ENCODE assay signal across 33 cellular contexts in genomic region chr2:15929861-15930260, GRCh38.
"Had no signal": no experiment of that assay in that cellular context is flagged by ENCODE, and none has a peak within 500 bp of the region (broad histone marks: within the 10 kb centered on the region; RNA-seq: fewer than 3 reads in every experiment).

No MANE protein-coding gene starts in this region.

- DNase-seq: Karpas-422, Kasumi-1, MG63, MM.1S, MV-4-11, NCI-H1048, NCI-H1092, NCI-H1092 treated with DMSO at 0.1 percent for 48 hours, NCI-H1105, NCI-H1105 treated with DMSO at 0.1 percent for 48 hours, NCI-H1417, NCI-H1417 treated with DMSO at 0.1 percent for 48 hours, NCI-H1436, NCI-H1436 treated with DMSO at 0.1 percent for 48 hours, NCI-H146, NCI-H1694, NCI-H1694 treated with DMSO at 0.1 percent for 48 hours, NCI-H187, NCI-H187 treated with DMSO at 0.1 percent for 48 hours, NCI-H1930, NCI-H2029, NCI-H2029 treated with DMSO at 0.1 percent for 48 hours, NCI-H2081, NCI-H2081 treated with DMSO at 0.1 percent for 48 hours, NCI-H2107, NCI-H2171, NCI-H2171 treated with DMSO at 0.1 percent for 48 hours, NCI-H2227 treated with DMSO at 0.1 percent for 48 hours, NCI-H226, NCI-H345, NCI-H446, NCI-H446 treated with DMSO at 0.1 percent for 48 hours, NCI-H510A had no signal
